ENCODE assay signal across 24 cellular contexts in the genomic region with DNA sequence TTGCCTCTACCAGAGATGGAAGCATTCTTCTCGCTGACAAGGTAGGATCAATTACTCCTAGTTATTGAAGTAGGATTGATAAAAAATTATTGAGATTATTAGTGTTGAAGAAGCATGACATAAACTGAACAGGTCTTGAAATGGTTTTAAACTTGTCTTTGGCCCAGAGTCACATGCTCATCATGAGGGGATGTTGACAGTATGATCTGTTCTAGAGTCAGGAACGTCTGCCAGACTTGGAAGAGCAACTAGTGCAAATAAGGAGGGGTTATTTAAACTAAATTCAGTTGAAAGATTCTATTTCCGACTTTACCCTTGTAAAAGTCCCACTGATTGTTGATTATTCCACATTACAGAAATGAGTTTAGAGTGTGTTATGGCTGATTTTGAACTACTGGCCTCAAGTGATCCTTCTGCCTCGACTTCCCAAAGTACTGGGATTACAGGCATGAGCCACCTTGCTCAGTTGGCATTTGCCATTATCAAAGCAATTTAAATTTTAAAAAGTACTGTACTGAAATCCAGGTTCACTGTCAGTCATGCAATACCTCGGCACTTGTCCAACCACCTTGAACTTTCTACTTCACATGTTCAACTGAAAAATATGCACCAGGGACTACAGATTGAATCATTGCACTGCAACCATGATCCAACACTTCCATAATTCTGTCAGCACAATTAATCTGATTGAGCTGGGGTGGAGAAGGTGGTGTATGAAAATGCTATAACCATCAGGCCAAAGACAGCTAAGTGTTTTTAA. TPM values are rescaled to one million over a fixed set of nuclear protein-coding genes. Genes with fewer than 3 reads are reported as not detected.
A peak's percentile ranks its signal among the peaks of the same experiment; 100 is the strongest.
DNase-seq lines count a peak whose midpoint lies in the region; ATAC-seq, FAIRE-seq and TF ChIP-seq lines count a peak whose summit lies in the region.
"Had no signal": no experiment of that assay in that cellular context is flagged by ENCODE, and none has a peak within 500 bp of the region (broad histone marks: within the 10 kb centered on the region; RNA-seq: fewer than 3 reads in every experiment).

No MANE protein-coding gene starts in this region.

- peak overlapping the region; percentile 57 for H3K23ac ChIP-seq in H1 (ENCODE audit: insufficient read length)

- H3K14ac ChIP-seq in H1 (ENCODE audit: insufficient read length): no peak overlapping the region

- no peak for ATAC-seq in activated CD8-positive, alpha-beta T cell treated with anti-CD3 and anti-CD28 coated beads for 36 hours
- ATAC-seq in activated CD8-positive, alpha-beta T cell treated with anti-CD3 and anti-CD28 coated beads, Interleukin-2, amount 10 ng/mL, durations not matched to agents 7 days and 5 days: no peak
- no peak for ATAC-seq in T-cell (replicated peaks in 1 of 4)
- ATAC-seq in GM21423 (IDR thresholded peaks at IDR 0.05; ENCODE audit: unreplicated experiment): no peak
- ATAC-seq: activated CD4-positive, CD25-positive, alpha-beta regulatory T cell treated with anti-CD3 and anti-CD28 coated beads, Interleukin-2, amount 50 U/mL, for 24 hours had no signal

- TF ChIP-seq POLR2A in H1 (IDR thresholded peaks at IDR 0.05; ENCODE audit: control extremely low read depth in 1 of 2, low read depth in 2 of 2, low read length in 2 of 2): no peak

- no peak for FAIRE-seq in H1 (lab: Jason Lieb, UNC)
- FAIRE-seq: A204.1 had no signal

- H4K20me1 ChIP-seq in H1 (replicated peaks in 1 of 2; ENCODE audit: control insufficient read depth in 1 of 2, insufficient read depth in 2 of 2, low read length in 2 of 2): no peaks in the 10 kb centered on the region
- no peaks in the 10 kb centered on the region for H4K20me1 ChIP-seq in hepatocyte (ENCODE audit: insufficient read depth, poor library complexity, severe bottlenecking)

- peaks cover 2% of the 10 kb centered on the region for H3K9me3 Mint-ChIP-seq in activated CD8-positive, alpha-beta T cell treated with anti-CD3 and anti-CD28 coated beads for 36 hours
- H3K9me3 Mint-ChIP-seq in activated CD8-positive, alpha-beta T cell treated with anti-CD3 and anti-CD28 coated beads, Interleukin-2, amount 10 ng/mL, durations not matched to agents 7 days and 5 days (ENCODE audit: insufficient read depth): no peaks in the 10 kb centered on the region
- H3K9me3 Mint-ChIP-seq in T-cell (no peaks in the 10 kb centered on the region), neural crest cell (peaks cover 3% of the 10 kb centered on the region)

- H3K56ac ChIP-seq in H1 (replicated peaks; ENCODE audit: insufficient read length, low read depth, low read length): no peak overlapping the region

- no peak overlapping the region for H4K91ac ChIP-seq in H1 (replicated peaks; ENCODE audit: insufficient read length, low read length)

- no peak overlapping the region for H2AK5ac ChIP-seq in H1 (ENCODE audit: low read depth, low read length)

- H3K4me2 ChIP-seq in H1 (ENCODE audit: insufficient read depth in 1 of 2, low read depth in 2 of 2, low read length in 2 of 2) (no peak overlapping the region), hepatocyte (no peak overlapping the region)

- no peak overlapping the region for H2BK15ac ChIP-seq in H1 (ENCODE audit: low read length)

- H3K79me1 ChIP-seq in H1 (ENCODE audit: low read depth, low read length): 0 out of 2 replicates have a peak, but pooled peaks cover 6% of the 10 kb centered on the region

- H2BK12ac ChIP-seq in H1 (ENCODE audit: low read depth, low read length): no peak overlapping the region

- no peak overlapping the region for H2BK120ac ChIP-seq in H1 (replicated peaks; ENCODE audit: low read depth, low read length)

- TF ChIP-seq RAD21 in H1 (IDR thresholded peaks at IDR 0.05 in 1 of 2, conservative IDR thresholded peaks at IDR 0.05 in 1 of 2; ENCODE audit: low read depth in 2 of 2, low read length in 2 of 2): no peak

- peaks cover 33% of the 10 kb centered on the region for H3K36me3 Mint-ChIP-seq in activated CD8-positive, alpha-beta T cell treated with anti-CD3 and anti-CD28 coated beads for 36 hours (ENCODE audit: low read depth)
- H3K36me3 Mint-ChIP-seq in activated CD8-positive, alpha-beta T cell treated with anti-CD3 and anti-CD28 coated beads, Interleukin-2, amount 10 ng/mL, durations not matched to agents 7 days and 5 days (ENCODE audit: low read depth): peaks cover 28% of the 10 kb centered on the region
- H3K36me3 Mint-ChIP-seq in T-cell (peaks cover 7% of the 10 kb centered on the region), neural crest cell (ENCODE audit: low read depth) (peaks cover 11% of the 10 kb centered on the region)

- no peak for TF ChIP-seq EP300 in H1 (IDR thresholded peaks at IDR 0.05; ENCODE audit: borderline replicate concordance in 1 of 2, low read depth in 2 of 2, low read length in 2 of 2)

- TF ChIP-seq CTCF in activated CD8-positive, alpha-beta T cell treated with anti-CD3 and anti-CD28 coated beads for 36 hours (IDR thresholded peaks at IDR 0.05): no peak
- TF ChIP-seq CTCF in H1 (IDR thresholded peaks at IDR 0.05; ENCODE audit: control extremely low read depth in 1 of 3, insufficient read depth in 1 of 3, low read depth in 1 of 3, low read length in 3 of 3) (no peak), neural crest cell (conservative IDR thresholded peaks at IDR 0.05) (no peak), hepatocyte (IDR thresholded peaks at IDR 0.05; ENCODE audit: poor library complexity) (no peak)

- H3K36me3 ChIP-seq in H1 (ENCODE audit: control insufficient read depth in 2 of 4, insufficient read depth in 4 of 4, low read length in 3 of 4): peaks cover 0 to 11% (median 2%) of the 10 kb centered on the region in 4 experiments; a peak in 2 of 8 replicates
- no peaks in the 10 kb centered on the region for H3K36me3 ChIP-seq in hepatocyte (replicated peaks; ENCODE audit: insufficient read depth, low read depth)

- no peak overlapping the region for H4K8ac ChIP-seq in H1 (ENCODE audit: extremely low read depth, insufficient read depth, low read length)

- peaks cover 21% of the 10 kb centered on the region for H3K4me1 Mint-ChIP-seq in activated CD8-positive, alpha-beta T cell treated with anti-CD3 and anti-CD28 coated beads for 36 hours (ENCODE audit: low read depth)
- peaks cover 26% of the 10 kb centered on the region for H3K4me1 Mint-ChIP-seq in activated CD8-positive, alpha-beta T cell treated with anti-CD3 and anti-CD28 coated beads, Interleukin-2, amount 10 ng/mL, durations not matched to agents 7 days and 5 days (ENCODE audit: low read depth)
- H3K4me1 Mint-ChIP-seq in T-cell (peaks cover 26 to 47% (median 32%) of the 10 kb centered on the region in 3 donors), neural crest cell (peaks cover 29% of the 10 kb centered on the region)

- 89% methylated on average over 5 of the region's 5 CpGs; no CpG with 5 or more reads in 1 of the 2 experiments for WGBS in H1 (ENCODE audit: extremely low coverage in 1 of 2, insufficient coverage in 1 of 2, insufficient read length in 1 of 2, insufficient replicate concordance in 2 of 2, low coverage in 1 of 2, low lambda C conversion rate in 2 of 2, missing lambda C conversion rate in 1 of 2), 2 experiments
- 80% methylated on average over 5 of the region's 5 CpGs for WGBS in hepatocyte (ENCODE audit: low lambda C conversion rate, missing lambda C conversion rate)

- no peak overlapping the region for H3K4ac ChIP-seq in H1 (replicated peaks; ENCODE audit: insufficient read length, low read depth, low read length)

- H3K4me3 Mint-ChIP-seq in activated CD8-positive, alpha-beta T cell treated with anti-CD3 and anti-CD28 coated beads for 36 hours: peak overlapping the region; percentile 92
- H3K4me3 Mint-ChIP-seq in activated CD8-positive, alpha-beta T cell treated with anti-CD3 and anti-CD28 coated beads, Interleukin-2, amount 10 ng/mL, durations not matched to agents 7 days and 5 days: no peak overlapping the region
- peak overlapping the region in 2 of 3 donors; percentile 31 to 98 for H3K4me3 Mint-ChIP-seq in T-cell
- H3K4me3 Mint-ChIP-seq in neural crest cell: peak overlapping the region; percentile 99

- no peaks in the 10 kb centered on the region for H3K9me2 ChIP-seq in hepatocyte (replicated peaks; ENCODE audit: insufficient read depth)

- H3K4me3 ChIP-seq in H1 (ENCODE audit: extremely low read depth in 1 of 4, insufficient read depth in 2 of 4, low read depth in 3 of 4, low read length in 4 of 4) (no peak overlapping the region), hepatocyte (no peak overlapping the region)
- H3K4me3 ChIP-seq: coronary artery, esophagus squamous epithelium, right atrium auricular region, upper lobe of left lung had no signal

- H2AFZ ChIP-seq in H1 (ENCODE audit: low read length) (no peak overlapping the region), hepatocyte (no peak overlapping the region)

- no peak overlapping the region for H2BK20ac ChIP-seq in H1 (ENCODE audit: low read length)

- peaks cover 11% of the 10 kb centered on the region for H3K23me2 ChIP-seq in H1 (ENCODE audit: low read depth, low read length)

- intact Hi-C loops in activated CD8-positive, alpha-beta T cell treated with anti-CD3 and anti-CD28 coated beads for 36 hours (cut with micrococcal nuclease): loop anchor here (10.0 kb wide), 1 partner anchor 743 kb away; no protein-coding TSS in a partner anchor

- no peak overlapping the region for H3K27ac Mint-ChIP-seq in activated CD8-positive, alpha-beta T cell treated with anti-CD3 and anti-CD28 coated beads for 36 hours
- no peak overlapping the region for H3K27ac Mint-ChIP-seq in activated CD8-positive, alpha-beta T cell treated with anti-CD3 and anti-CD28 coated beads, Interleukin-2, amount 10 ng/mL, durations not matched to agents 7 days and 5 days
- no peak overlapping the region for H3K27ac Mint-ChIP-seq in T-cell
- H3K27ac Mint-ChIP-seq in neural crest cell (ENCODE audit: unreplicated experiment): no peak overlapping the region

- H3K27ac ChIP-seq in H1 (ENCODE audit: low read depth, low read length) (no peak overlapping the region), hepatocyte (no peak overlapping the region)
- H3K27ac ChIP-seq: coronary artery, right atrium auricular region, RWPE1, upper lobe of left lung had no signal

- CTCF ChIA-PET in activated CD8-positive, alpha-beta T cell treated with anti-CD3 and anti-CD28 coated beads for 36 hours (lab: Charles Lee): no interaction called here
- CTCF ChIA-PET in activated CD8-positive, alpha-beta T cell treated with anti-CD3 and anti-CD28 coated beads, Interleukin-2, amount 10 ng/mL, durations not matched to agents 7 days and 5 days (lab: Charles Lee): no interaction called here
- CTCF ChIA-PET in T-cell (lab: Charles Lee) (no interaction called here), H1 (lab: Charles Lee; ENCODE audit: partially characterized antibody) (interaction anchor here (1.5 kb wide), 1 partner anchor 262 kb away, joined by 5 read pairs; no protein-coding TSS in a partner anchor)

- H3K27me3 Mint-ChIP-seq in activated CD8-positive, alpha-beta T cell treated with anti-CD3 and anti-CD28 coated beads for 36 hours: peaks cover 3% of the 10 kb centered on the region
- H3K27me3 Mint-ChIP-seq in activated CD8-positive, alpha-beta T cell treated with anti-CD3 and anti-CD28 coated beads, Interleukin-2, amount 10 ng/mL, durations not matched to agents 7 days and 5 days (ENCODE audit: low read depth): peaks cover 11% of the 10 kb centered on the region
- H3K27me3 Mint-ChIP-seq in T-cell (peaks cover 0 to 7% of the 10 kb centered on the region in 2 donors), neural crest cell (ENCODE audit: low read depth) (no peaks in the 10 kb centered on the region)

- H3K27me3 ChIP-seq in H1 (replicated peaks in 1 of 4; ENCODE audit: control insufficient read depth in 3 of 4, extremely low read depth in 1 of 4, insufficient read depth in 3 of 4, low read length in 3 of 4): no peaks in the 10 kb centered on the region
- H3K27me3 ChIP-seq in hepatocyte: no peaks in the 10 kb centered on the region
- H3K27me3 ChIP-seq: esophagus squamous epithelium, right atrium auricular region, upper lobe of left lung had no signal

- H3K79me2 ChIP-seq in H1 (ENCODE audit: control insufficient read depth in 1 of 2, insufficient read depth in 2 of 2, low read length in 2 of 2) (peaks cover 3 to 14% of the 10 kb centered on the region in 2 experiments; a peak in 3 of 4 replicates), hepatocyte (peaks cover 26% of the 10 kb centered on the region)

- no peak overlapping the region for H3K9ac ChIP-seq in H1 (replicated peaks in 1 of 4; ENCODE audit: extremely low read depth in 1 of 4, low read depth in 3 of 4, low read length in 3 of 4)

- H3K9me3 ChIP-seq in H1 (ENCODE audit: insufficient read depth in 2 of 2, low read depth in 1 of 2, low read length in 1 of 2) (no peaks in the 10 kb centered on the region), hepatocyte (ENCODE audit: low read depth) (no peaks in the 10 kb centered on the region)
- H3K9me3 ChIP-seq: BE2C, esophagus squamous epithelium, right atrium auricular region, upper lobe of left lung had no signal

- no peak overlapping the region for H3K18ac ChIP-seq in H1 (ENCODE audit: extremely low read depth, low read length)

- H4K5ac ChIP-seq in H1 (ENCODE audit: insufficient read length, low read depth, low read length): no peak overlapping the region

- DNase-seq in activated CD8-positive, alpha-beta T cell treated with anti-CD3 and anti-CD28 coated beads for 36 hours: no peak
- DNase-seq in activated CD8-positive, alpha-beta T cell treated with anti-CD3 and anti-CD28 coated beads, Interleukin-2, amount 10 ng/mL, durations not matched to agents 7 days and 5 days: no peak
- DNase-seq in T-cell (no peak), H1 (ENCODE audit: low read depth in 1 of 2, low spot score in 2 of 2) (no peak), neural crest cell (ENCODE audit: low read depth, low spot score) (no peak), glomerular visceral epithelial cell (ENCODE audit: extremely low spot score) (no peak), hepatocyte (ENCODE audit: low spot score) (no peak)
- DNase-seq: BE2C; Calu3; esophagus squamous epithelium; KBM-7; NCI-H2171 treated with DMSO at 0.1 percent for 48 hours; NCI-H526; stimulated activated CD4-positive, alpha-beta T cell treated with anti-CD3 and anti-CD28 coated beads, Interleukin-12 subunit alpha, Interleukin-12 subunit beta, amount 100 ng/mL, for 4 hours; upper lobe of left lung had no signal

- POLR2A ChIA-PET in activated CD8-positive, alpha-beta T cell treated with anti-CD3 and anti-CD28 coated beads for 36 hours (lab: Charles Lee): no interaction called here
- POLR2A ChIA-PET in activated CD8-positive, alpha-beta T cell treated with anti-CD3 and anti-CD28 coated beads, Interleukin-2, amount 10 ng/mL, durations not matched to agents 7 days and 5 days (lab: Charles Lee): no interaction called here
- POLR2A ChIA-PET in T-cell (lab: Charles Lee): no interaction called here
- POLR2A ChIA-PET in H1 (lab: Charles Lee; ENCODE audit: partially characterized antibody): no interaction called here

- H3K4me1 ChIP-seq in H1 (replicated peaks in 1 of 4; ENCODE audit: control insufficient read depth in 3 of 4, insufficient read depth in 4 of 4, low read length in 3 of 4) (peaks cover 0 to 6% (median 3%) of the 10 kb centered on the region in 4 experiments; a peak in 5 of 7 replicates), hepatocyte (ENCODE audit: insufficient read depth) (peaks cover 9% of the 10 kb centered on the region)

- no peak overlapping the region for H2BK5ac ChIP-seq in H1 (ENCODE audit: low read depth, low read length)

RNA-seq across cellular contexts. Expression of gene FABP2, which starts 19.7 kb away (rescaled TPM):
- total RNA-seq in activated CD8-positive, alpha-beta T cell treated with anti-CD3 and anti-CD28 coated beads for 36 hours: not detected
- not detected for total RNA-seq in activated CD8-positive, alpha-beta T cell treated with anti-CD3 and anti-CD28 coated beads, Interleukin-2, amount 10 ng/mL, durations not matched to agents 7 days and 5 days
- total RNA-seq in T-cell (not detected), neural crest cell (not detected in 2 replicates), hepatocyte (6.3 and 10.7 TPM in 2 replicates)
- not detected in 2 replicates for total RNA-seq in H1 (2021; fragmentation: NEBNext Ultra II Directional; extraction: Animal tissue kit (Norgen Biotek cat#: 25700))
- polyA plus RNA-seq in H1 (2011; rRNA removed) (not detected in 2 replicates), hepatocyte (3.7 and 7.0 TPM in 2 replicates)
- polyA plus RNA-seq in H1 (2011; cell fraction: cytosol; rRNA removed): not detected
- not detected for polyA plus RNA-seq in H1 (2011; cell fraction: nucleus; rRNA removed)
- polyA plus RNA-seq in H1 (2012, experiment 1 of 2): not detected in 4 replicates
- polyA plus RNA-seq in H1 (2012, experiment 2 of 2): not detected
- not detected for polyA plus RNA-seq in H1 (2013, experiment 1 of 2)
- not detected for polyA plus RNA-seq in H1 (2013, experiment 2 of 2)
- not detected in 2 replicates for polyA minus RNA-seq in H1 (2011; rRNA and poly(A)+ RNA removed)
- polyA minus RNA-seq in H1 (2011; cell fraction: cytosol; rRNA and poly(A)+ RNA removed): not detected
- not detected for polyA minus RNA-seq in H1 (2011; cell fraction: nucleus; rRNA and poly(A)+ RNA removed)
- total RNA-seq: Calu3, esophagus squamous epithelium, H4, kidney epithelial cell, osteoblast, upper lobe of left lung had no signal
